12 cellular contexts compared by ENCODE assay signal in the genomic region with DNA sequence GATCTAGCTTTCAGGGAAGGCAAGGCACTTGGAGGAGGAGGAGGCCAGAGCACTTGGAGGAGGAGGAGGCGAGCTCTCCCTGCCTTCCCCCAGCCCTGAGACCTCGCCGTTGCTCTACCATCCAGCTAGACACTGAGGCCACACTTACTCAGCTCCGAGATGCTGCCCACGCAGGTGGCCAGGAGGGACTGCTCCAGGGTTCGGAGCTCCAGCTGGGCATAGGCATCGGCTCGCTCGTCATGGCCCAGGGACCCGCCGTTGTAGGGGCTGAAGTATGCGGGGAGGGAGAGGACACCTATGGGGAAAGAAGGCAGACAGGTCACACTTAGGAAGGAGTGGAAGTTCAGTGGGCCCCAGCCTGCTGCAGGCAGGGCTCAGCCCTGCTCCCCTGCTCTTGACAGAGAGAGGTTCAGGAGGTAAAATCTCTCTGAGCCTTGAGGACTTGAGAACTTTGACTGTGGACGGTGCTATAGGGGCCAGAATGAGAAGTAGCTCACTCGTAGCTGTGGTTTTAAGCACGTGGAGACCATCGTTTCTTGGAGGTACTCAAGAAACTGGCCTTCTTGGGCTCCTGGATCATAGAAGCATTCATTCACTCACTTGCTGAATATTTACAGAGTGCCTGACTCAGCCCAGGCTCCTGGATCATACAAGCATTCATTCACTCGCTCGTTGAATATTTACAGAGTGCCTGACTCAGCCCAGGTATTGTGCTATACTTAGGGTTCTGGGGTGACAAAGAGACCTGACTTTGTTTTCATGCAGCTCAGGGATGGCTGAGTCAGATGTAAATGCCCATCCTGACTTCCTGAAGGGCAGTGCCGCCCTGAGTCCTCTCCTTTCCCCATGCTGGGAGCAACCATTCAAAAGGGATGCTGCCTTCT.
DNase-seq lines count a peak whose midpoint lies in the region; ATAC-seq, FAIRE-seq and TF ChIP-seq lines count a peak whose summit lies in the region.
"Had no signal": no experiment of that assay in that cellular context is flagged by ENCODE, and none has a peak within 500 bp of the region (broad histone marks: within the 10 kb centered on the region; RNA-seq: fewer than 3 reads in every experiment).

No MANE protein-coding gene starts in this region.

- H3K4me1 ChIP-seq in foreskin keratinocyte, result peaks cover 7% of the 10 kb centered on the region

- no peak for TF ChIP-seq CTCF in foreskin keratinocyte (conservative IDR thresholded peaks at IDR 0.05)

- FAIRE-seq in H54 (lab: Jason Lieb, UNC), result peak; percentile 85

- no peak for TF ChIP-seq POLR2A in H54 (IDR thresholded peaks at IDR 0.05; ENCODE audit: low read depth, low read length)

- peak overlapping the region; percentile 17 for H3K27ac ChIP-seq in foreskin keratinocyte

- POLR2A ChIA-PET in HEK293T (lab: Yijun Ruan, JAX), result no interaction called here

- peak; percentile 99 for ATAC-seq in foreskin keratinocyte
- no peak for ATAC-seq in HG02840 (IDR thresholded peaks at IDR 0.05; ENCODE audit: low FRiP score, unreplicated experiment)
- ATAC-seq: stimulated activated naive B cell treated with anti-CD40 and anti-IgM and Interleukin-4, amounts not matched to agents 10 μg/mL and 1 μg/mL and 100 μg/mL, for 72 hours had no signal

- peak; percentile 89 for DNase-seq in A172 (ENCODE audit: low spot score)
- DNase-seq in H54 (ENCODE audit: insufficient read length, low spot score), result peak; percentile 84
- DNase-seq in RKO (ENCODE audit: low spot score), result peak; percentile 76
- peak; percentile 86 to 92 for DNase-seq in foreskin keratinocyte
- DNase-seq in ureter (ENCODE audit: low spot score), result no peak
- no peak for DNase-seq in cerebellum (ENCODE audit: low spot score)
- DNase-seq in HEK293T (ENCODE audit: extremely low spot score), result no peak
- DNase-seq: immature natural killer cell; NCI-H2227 treated with DMSO at 0.1 percent for 48 hours; nephron progenitor cell; stimulated activated naive B cell treated with anti-CD40 and anti-IgM and Interleukin-4, amounts not matched to agents 10 μg/mL and 1 μg/mL and 100 μg/mL, for 72 hours had no signal

- CTCF ChIA-PET in HEK293T (lab: Yijun Ruan, JAX), result no interaction called here

- no peaks in the 10 kb centered on the region for H3K27me3 ChIP-seq in foreskin keratinocyte

TF ChIP-seq in HEK293T, 16 proteins besides CTCF, POLR2A, EP300 and RAD21:
- TF ChIP-seq PKNOX1 (IDR thresholded peaks at IDR 0.05) (no peak), L3MBTL2 (conservative IDR thresholded peaks at IDR 0.05) (no peak), BHLHE40 (IDR thresholded peaks at IDR 0.05; ENCODE audit: borderline replicate concordance) (no peak), HDGF (IDR thresholded peaks at IDR 0.05; ENCODE audit: borderline replicate concordance) (no peak), TARDBP (IDR thresholded peaks at IDR 0.05) (no peak), SP1 (IDR thresholded peaks at IDR 0.05) (no peak), NFRKB (IDR thresholded peaks at IDR 0.05) (no peak), FOXA1 (IDR thresholded peaks at IDR 0.05) (no peak), LEF1 (IDR thresholded peaks at IDR 0.05; ENCODE audit: borderline replicate concordance) (no peak), FOXM1 (IDR thresholded peaks at IDR 0.05; ENCODE audit: borderline replicate concordance) (no peak), ARNT (IDR thresholded peaks at IDR 0.05) (no peak), ELF4 (IDR thresholded peaks at IDR 0.05) (no peak), FOXK2 (IDR thresholded peaks at IDR 0.05) (no peak)

Comparison
In these comparisons a context has a peak if more than half of its experiments do, and no peak if none do; other contexts are left out.
1. DNase-seq: peak in A172 (single experiment), H54 (single experiment), RKO (single experiment) and foreskin keratinocyte (2 of 2); none in ureter (single experiment), cerebellum (single experiment) and HEK293T (single experiment).